In the genomic region with DNA sequence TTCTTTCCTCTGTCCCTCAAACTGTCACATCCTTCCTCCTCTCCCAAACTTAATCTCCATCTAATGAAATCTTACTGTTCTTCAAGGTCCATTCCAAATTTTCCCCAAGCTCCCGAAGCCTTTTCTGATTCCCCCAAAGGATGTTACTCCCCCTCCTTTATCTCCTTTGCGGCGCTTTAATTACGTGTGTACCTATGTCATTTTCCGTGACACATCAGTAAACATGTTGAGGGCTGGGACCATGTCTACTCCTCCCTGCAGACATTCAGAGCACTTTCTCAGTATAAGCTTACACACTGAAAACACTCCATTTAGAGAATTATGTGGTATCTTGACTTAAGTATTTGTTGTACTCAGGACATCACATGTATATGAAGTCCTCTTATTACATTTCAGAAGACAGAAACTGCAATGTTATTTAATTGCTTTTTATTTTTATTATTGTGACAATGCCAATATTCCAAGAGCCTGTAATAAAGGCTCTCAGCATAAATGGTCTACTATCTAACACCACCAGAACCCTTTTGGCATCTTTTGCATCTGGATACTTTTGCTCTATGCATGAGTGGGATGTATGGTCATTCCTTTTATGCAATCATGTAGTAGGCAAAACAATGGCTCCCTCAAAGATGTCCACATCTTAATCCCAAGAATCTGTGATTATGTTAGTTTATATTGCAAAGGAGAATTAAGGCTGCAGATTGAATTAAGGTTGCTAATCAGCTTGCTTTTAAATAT, we compare ENCODE assay signal across 10 cellular contexts. TPM values are rescaled to one million over a fixed set of nuclear protein-coding genes. Genes with fewer than 3 reads are reported as not detected.
A peak's percentile ranks its signal among the peaks of the same experiment; 100 is the strongest.
DNase-seq lines count a peak whose midpoint lies in the region; ATAC-seq and TF ChIP-seq lines count a peak whose summit lies in the region.
"Had no signal": no experiment of that assay in that cellular context is flagged by ENCODE, and none has a peak within 500 bp of the region (broad histone marks: within the 10 kb centered on the region; RNA-seq: fewer than 3 reads in every experiment).

No MANE protein-coding gene starts in this region.

- peak overlapping the region; percentile 88 for H3K4me3 ChIP-seq in CD4-positive, CD25-positive, alpha-beta regulatory T cell (ENCODE audit: low read depth, low read length)

- POLR2A ChIA-PET in T-cell (lab: Charles Lee), result no interaction called here

- peaks cover 31 to 59% (median 45%) of the 10 kb centered on the region in 4 donors for H3K4me1 Mint-ChIP-seq in CD4-positive, CD25-positive, alpha-beta regulatory T cell
- peaks cover 57 to 69% (median 65%) of the 10 kb centered on the region in 3 donors for H3K4me1 Mint-ChIP-seq in T-cell
- H3K4me1 Mint-ChIP-seq in glutamatergic neuron (ENCODE audit: low read depth, unreplicated experiment), result no peaks in the 10 kb centered on the region

- DNase-seq in CD4-positive, CD25-positive, alpha-beta regulatory T cell, result no peak
- DNase-seq in T-cell, result no peak
- no peak for DNase-seq in glutamatergic neuron
- no peak for DNase-seq in NAMALWA (ENCODE audit: low spot score)
- no peak for DNase-seq in hippocampal formation (lab: John Stamatoyannopoulos, UW)
- DNase-seq in AML-193 (lab: John Stamatoyannopoulos, UW), result no peak
- DNase-seq: NCI-H524, posterior cingulate gyrus had no signal

- H3K4me1 ChIP-seq in CD4-positive, CD25-positive, alpha-beta regulatory T cell (ENCODE audit: control insufficient read depth, insufficient read depth, low read length, poor library complexity, severe bottlenecking), result peaks cover 34% of the 10 kb centered on the region

- peaks cover 7% of the 10 kb centered on the region for H3K27me3 Mint-ChIP-seq in CD4-positive, CD25-positive, alpha-beta regulatory T cell
- H3K27me3 Mint-ChIP-seq in T-cell (no peaks in the 10 kb centered on the region), glutamatergic neuron (ENCODE audit: unreplicated experiment) (no peaks in the 10 kb centered on the region)

- peaks cover 4% of the 10 kb centered on the region for H3K36me3 ChIP-seq in CD4-positive, CD25-positive, alpha-beta regulatory T cell (ENCODE audit: control insufficient read depth, insufficient read depth, low read length)

- no peak for TF ChIP-seq CTCF in glutamatergic neuron (IDR thresholded peaks at IDR 0.05; ENCODE audit: partially characterized antibody, unreplicated experiment)

- H3K27me3 ChIP-seq in CD4-positive, CD25-positive, alpha-beta regulatory T cell (ENCODE audit: control insufficient read depth, insufficient read depth, low read length), result no peaks in the 10 kb centered on the region

- peak overlapping the region; percentile 90 to 98 (median 96) for H3K4me3 Mint-ChIP-seq in CD4-positive, CD25-positive, alpha-beta regulatory T cell
- H3K4me3 Mint-ChIP-seq in T-cell (peak overlapping the region; percentile 83 to 91 (median 91)), glutamatergic neuron (ENCODE audit: unreplicated experiment) (peak overlapping the region; percentile 17)

- ATAC-seq in CD4-positive, CD25-positive, alpha-beta regulatory T cell (ENCODE audit: low read depth in 2 of 2), result no peak
- ATAC-seq in GM18867 (IDR thresholded peaks at IDR 0.05; ENCODE audit: unreplicated experiment) (peak; percentile 1), T-cell (replicated peaks in 1 of 4) (no peak), HG03460 (IDR thresholded peaks at IDR 0.05; ENCODE audit: unreplicated experiment) (no peak)

- peak overlapping the region; percentile 79 to 99 (median 97) for H3K27ac Mint-ChIP-seq in CD4-positive, CD25-positive, alpha-beta regulatory T cell
- H3K27ac Mint-ChIP-seq in T-cell, result peak overlapping the region; percentile 93 to 96
- H3K27ac Mint-ChIP-seq in glutamatergic neuron (ENCODE audit: unreplicated experiment), result no peak overlapping the region

- CTCF ChIA-PET in T-cell (lab: Charles Lee), result interaction anchor here in 1 of 2 donors (0.5 kb wide), 1 partner anchor 79 kb away, joined by 3 read pairs; no protein-coding TSS in a partner anchor

- H3K9me3 Mint-ChIP-seq in CD4-positive, CD25-positive, alpha-beta regulatory T cell, result peaks cover 0 to 2% (median 0%) of the 10 kb centered on the region in 7 donors
- H3K9me3 Mint-ChIP-seq in T-cell, result no peaks in the 10 kb centered on the region
- no peaks in the 10 kb centered on the region for H3K9me3 Mint-ChIP-seq in glutamatergic neuron (ENCODE audit: unreplicated experiment)

- H3K27ac ChIP-seq in CD4-positive, CD25-positive, alpha-beta regulatory T cell (ENCODE audit: insufficient read depth, low read length, poor library complexity, severe bottlenecking), result peak overlapping the region; percentile 50

- H3K9me3 ChIP-seq in CD4-positive, CD25-positive, alpha-beta regulatory T cell (ENCODE audit: control insufficient read depth in 2 of 2, low read length in 2 of 2), result no peaks in the 10 kb centered on the region

- peaks cover 4% of the 10 kb centered on the region for H3K36me3 Mint-ChIP-seq in CD4-positive, CD25-positive, alpha-beta regulatory T cell
- H3K36me3 Mint-ChIP-seq in T-cell (peaks cover 8% of the 10 kb centered on the region), glutamatergic neuron (ENCODE audit: unreplicated experiment) (no peaks in the 10 kb centered on the region)

RNA-seq across cellular contexts. Expression of gene NMI, which starts 1.8 kb away (rescaled TPM):
- 21.1 TPM for total RNA-seq in CD4-positive, CD25-positive, alpha-beta regulatory T cell
- polyA plus RNA-seq in CD4-positive, CD25-positive, alpha-beta regulatory T cell, result 10 to 100 TPM; 34.3 to 57.8 (median 47.4) TPM
- total RNA-seq in T-cell (10 to 100 TPM; 21.1 to 34.7 (median 24.0) TPM), glutamatergic neuron (ENCODE audit: unreplicated experiment) (0.34 TPM)

RNA-seq across cellular contexts. Expression of gene RBM43, which starts 26.0 kb away (rescaled TPM):
- 12.3 TPM for total RNA-seq in CD4-positive, CD25-positive, alpha-beta regulatory T cell
- polyA plus RNA-seq in CD4-positive, CD25-positive, alpha-beta regulatory T cell, result 1 to 10 TPM; 4.2 to 6.9 (median 5.3) TPM
- 10 to 100 TPM; 11.4 to 18.2 (median 16.8) TPM for total RNA-seq in T-cell
- total RNA-seq in glutamatergic neuron (ENCODE audit: unreplicated experiment), result 1.1 TPM

Comparison
In these comparisons a context has a peak if more than half of its experiments do, and no peak if none do; other contexts are left out.
1. H3K4me3 Mint-ChIP-seq: peak in every context shown above with its lines; median percentile 96 in CD4-positive, CD25-positive, alpha-beta regulatory T cell; 91 in T-cell; 17 in glutamatergic neuron.
2. RNA of gene NMI, which starts 1.8 kb away (total RNA-seq): 21.1 to 34.7 TPM in T-cell and 21.1 TPM in CD4-positive, CD25-positive, alpha-beta regulatory T cell (single experiment); 0.34 TPM in glutamatergic neuron (single experiment); every median in the first group is over 10 times any median in the second.